ENCODE assay signal across 8 cellular contexts in the genomic region with DNA sequence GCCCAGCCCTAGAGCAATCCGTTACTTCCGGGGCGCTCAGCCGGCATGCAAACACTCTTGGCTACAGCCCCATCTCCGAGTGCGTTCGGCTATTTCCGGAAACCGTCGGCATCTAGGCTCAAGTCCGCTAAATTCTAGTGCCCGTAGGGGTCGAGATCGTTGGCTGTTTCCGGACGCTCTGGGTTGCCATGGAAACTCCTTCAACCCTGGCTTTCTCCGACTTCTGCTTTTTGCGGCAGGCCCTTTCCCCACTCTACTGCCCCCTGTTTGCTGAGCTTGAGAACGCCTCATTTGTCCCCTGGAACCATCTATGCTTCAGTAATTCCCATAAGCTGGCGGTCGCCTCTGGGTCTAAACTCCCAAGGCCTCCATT. TPM values are rescaled to one million over a fixed set of nuclear protein-coding genes. Genes with fewer than 3 reads are reported as not detected.
DNase-seq lines count a peak whose midpoint lies in the region; TF ChIP-seq lines count a peak whose summit lies in the region.

No MANE protein-coding gene starts in this region.

- H2AFZ ChIP-seq in neural progenitor cell (replicated peaks): peak overlapping the region; percentile 88

- peak overlapping the region; percentile 71 for H3K4me2 ChIP-seq in neural progenitor cell

- H3K4me3 Mint-ChIP-seq in neural progenitor cell: peak overlapping the region; percentile 85

- H3K27me3 ChIP-seq in HAP-1 (ENCODE audit: low read depth) (no peaks in the 10 kb centered on the region), neural progenitor cell (no peaks in the 10 kb centered on the region)

- H3K27me3 Mint-ChIP-seq in neural progenitor cell (ENCODE audit: insufficient read depth, low read depth): peaks cover 7% of the 10 kb centered on the region

- peaks cover 26% of the 10 kb centered on the region for H4K20me1 ChIP-seq in neural progenitor cell (ENCODE audit: low read depth)

- peaks cover 10% of the 10 kb centered on the region for H3K36me3 ChIP-seq in HAP-1 (replicated peaks)
- no peaks in the 10 kb centered on the region for H3K36me3 ChIP-seq in neural progenitor cell

- H3K79me2 ChIP-seq in neural progenitor cell (ENCODE audit: low read depth): peaks cover 23% of the 10 kb centered on the region

- DNase-seq in GM03348 (ENCODE audit: low spot score) (peak; percentile 96), HAP-1 (ENCODE audit: low spot score in 2 of 2) (peak; percentile 95 to 100), M059J (ENCODE audit: low read depth) (peak; percentile 98), SHP77 treated with DMSO at 0.1 percent for 48 hours (lab: John Stamatoyannopoulos, UW) (peak; percentile 90), foreskin melanocyte (peak; percentile 98), neural progenitor cell (ENCODE audit: low spot score) (peak; percentile 99), stromal cell of bone marrow (ENCODE audit: low read depth) (peak; percentile 91)
- DNase-seq in activated gamma-delta T cell treated with anti-CD3 and anti-CD28 coated beads, Interleukin-2, amount 50 U/mL, for 16 hours (ENCODE audit: low read depth): peak; percentile 96

- peaks cover 26% of the 10 kb centered on the region for H3K4me1 Mint-ChIP-seq in neural progenitor cell

- peak; percentile 72 for TF ChIP-seq CTCF in neural progenitor cell (IDR thresholded peaks at IDR 0.05)

- peaks cover 35% of the 10 kb centered on the region for H3F3A ChIP-seq in neural progenitor cell (ENCODE audit: low read depth)

- peak overlapping the region; percentile 80 for H3K27ac ChIP-seq in neural progenitor cell

- H3K9me3 Mint-ChIP-seq in neural progenitor cell: no peaks in the 10 kb centered on the region

- H3K36me3 Mint-ChIP-seq in neural progenitor cell: peaks cover 5% of the 10 kb centered on the region

- in situ Hi-C loops in HAP-1 (cut with MboI; ENCODE audit: low sequenced_read_pairs): no loop called here

- H3K9me3 ChIP-seq in HAP-1: no peaks in the 10 kb centered on the region
- no peaks in the 10 kb centered on the region for H3K9me3 ChIP-seq in neural progenitor cell (ENCODE audit: low read depth)

- H3K4me3 ChIP-seq in HAP-1 (peak overlapping the region; percentile 70), neural progenitor cell (peak overlapping the region; percentile 91)

- H3K9ac ChIP-seq in neural progenitor cell: peak overlapping the region; percentile 54

- H3K27ac Mint-ChIP-seq in neural progenitor cell: peak overlapping the region; percentile 97

- H3K4me1 ChIP-seq in HAP-1 (peaks cover 15% of the 10 kb centered on the region), neural progenitor cell (peaks cover 9% of the 10 kb centered on the region)

RNA-seq across cellular contexts. Expression of a gene that starts 0.5 kb away (rescaled TPM):
- 21.4 and 21.7 TPM in 2 replicates for total RNA-seq in M059J (2014; rRNA removed; shearing (Covaris generic))
- total RNA-seq in neural progenitor cell (ENCODE audit: low replicate concordance): 21.4 and 41.8 TPM in 2 replicates

RNA-seq across cellular contexts. Expression of a gene that starts 21.2 kb away (rescaled TPM):
- 81.2 and 112 TPM in 2 replicates for total RNA-seq in M059J (2014; rRNA removed; shearing (Covaris generic))
- 0.62 TPM in 1 of 2 replicates, not detected in the other for total RNA-seq in neural progenitor cell (ENCODE audit: low replicate concordance)

RNA-seq across cellular contexts. Expression of a gene that starts 40.6 kb away (rescaled TPM):
- total RNA-seq in M059J (2014; rRNA removed; shearing (Covaris generic)): 32.4 and 33.4 TPM in 2 replicates
- total RNA-seq in neural progenitor cell (ENCODE audit: low replicate concordance): 28.1 and 37.7 TPM in 2 replicates

RNA-seq across cellular contexts. Expression of a gene that starts 51.4 kb away (rescaled TPM):
- total RNA-seq in M059J (2014; rRNA removed; shearing (Covaris generic)): 3.4 and 5.6 TPM in 2 replicates
- total RNA-seq in neural progenitor cell (ENCODE audit: low replicate concordance): 1.1 and 1.5 TPM in 2 replicates

RNA-seq across cellular contexts. Expression of a gene that starts 54.9 kb away (rescaled TPM):
- total RNA-seq in M059J (2014; rRNA removed; shearing (Covaris generic)): 2.3 and 4.6 TPM in 2 replicates
- total RNA-seq in neural progenitor cell (ENCODE audit: low replicate concordance): 2.1 and 5.1 TPM in 2 replicates

Comparison
In these comparisons a context has a peak if more than half of its experiments do, and no peak if none do; other contexts are left out.
1. Peak in every context shown above with its lines: DNase-seq, H3K4me3 ChIP-seq and H3K27ac ChIP-seq.
2. RNA of a gene that starts 21.2 kb away (total RNA-seq): 81.2 to 112 TPM in M059J; 0.62 TPM in neural progenitor cell; every median in the first group is over 10 times any median in the second.